Comparison of ENCODE assay signal across 27 cellular contexts in genomic region chr10:131770946-131771633, GRCh38.
"Had no signal": no experiment of that assay in that cellular context is flagged by ENCODE, and none has a peak within 500 bp of the region (broad histone marks: within the 10 kb centered on the region; RNA-seq: fewer than 3 reads in every experiment).

No MANE protein-coding gene starts in this region.

- H3K9me3 ChIP-seq: MG63 had no signal

- H3K27ac Mint-ChIP-seq: activated CD8-positive, alpha-beta T cell treated with anti-CD3 and anti-CD28 coated beads, Interleukin-2, amount 10 ng/mL, durations not matched to agents 7 days and 5 days; activated naive CD4-positive, alpha-beta T cell treated with anti-CD3 and anti-CD28 coated beads, Interleukin-2, amount 50 U/mL, for 72 hours; activated naive CD8-positive, alpha-beta T cell treated with anti-CD3 and anti-CD28 coated beads, Interleukin-2, amount 50 U/mL, for 24 hours; T-helper 17 cell had no signal

- H3K4me3 ChIP-seq: MG63 had no signal

- H3K4me2 ChIP-seq: KMS-11 had no signal

- H3K9ac ChIP-seq: KMS-11 had no signal

- DNase-seq: activated CD4-positive, alpha-beta T cell treated with anti-CD3 and anti-CD28 coated beads for 48 hours; activated CD4-positive, alpha-beta T cell treated with anti-CD3 and anti-CD28 coated beads, Interleukin-2, amount 50 U/mL, for 4 hours; activated CD4-positive, CD25-positive, alpha-beta regulatory T cell treated with anti-CD3 and anti-CD28 coated beads, Interleukin-2, amount 50 U/mL, for 72 hours; activated CD8-positive, alpha-beta memory T cell treated with anti-CD3 and anti-CD28 coated beads, Interleukin-2, amount 50 U/mL, for 48 hours; activated CD8-positive, alpha-beta T cell treated with anti-CD3 and anti-CD28 coated beads, Interleukin-2, amount 10 ng/mL, durations not matched to agents 7 days and 5 days; activated naive CD4-positive, alpha-beta T cell treated with Interleukin-2 at 50 U/mL for 16 hours; activated naive CD8-positive, alpha-beta T cell treated with anti-CD3 and anti-CD28 coated beads, Interleukin-2, amount 50 U/mL, for 24 hours; activated T-cell treated with anti-CD3 and anti-CD28 coated beads, Interleukin-2, amount 50 U/mL, for 1 hour; cerebellar nuclear complex; MG63; MV-4-11; NCI-H1092 treated with DMSO at 0.1 percent for 48 hours; NCI-H1417 treated with DMSO at 0.1 percent for 48 hours; NCI-H1694; NCI-H2029; NCI-H2107; NCI-H2171 treated with DMSO at 0.1 percent for 48 hours; NCI-H226; NCI-H510A; NCI-H526 treated with DMSO at 0.1 percent for 48 hours; PC-3; SIG-M5; T-helper 17 cell; T-helper 9 cell had no signal

- H3K4me3 Mint-ChIP-seq: activated CD8-positive, alpha-beta T cell treated with anti-CD3 and anti-CD28 coated beads, Interleukin-2, amount 10 ng/mL, durations not matched to agents 7 days and 5 days; activated naive CD8-positive, alpha-beta T cell treated with anti-CD3 and anti-CD28 coated beads, Interleukin-2, amount 50 U/mL, for 24 hours; T-helper 17 cell; WTC11 had no signal

- H3K36me3 ChIP-seq: MG63 had no signal

- H3K27ac ChIP-seq: KMS-11 had no signal

- H3K4me1 Mint-ChIP-seq: activated naive CD8-positive, alpha-beta T cell treated with anti-CD3 and anti-CD28 coated beads, Interleukin-2, amount 50 U/mL, for 24 hours; T-helper 17 cell had no signal

- ATAC-seq: activated CD8-positive, alpha-beta T cell treated with anti-CD3 and anti-CD28 coated beads, Interleukin-2, amount 10 ng/mL, durations not matched to agents 7 days and 5 days; activated naive CD4-positive, alpha-beta T cell treated with anti-CD3 and anti-CD28 coated beads, Interleukin-2, amount 50 U/mL, for 72 hours; activated naive CD8-positive, alpha-beta T cell treated with anti-CD3 and anti-CD28 coated beads, Interleukin-2, amount 50 U/mL, for 24 hours; PC-3; T-helper 17 cell; WTC11 had no signal

- H3K27me3 ChIP-seq: MG63 had no signal
